ENCODE assay signal across 20 cellular contexts in the genomic region with DNA sequence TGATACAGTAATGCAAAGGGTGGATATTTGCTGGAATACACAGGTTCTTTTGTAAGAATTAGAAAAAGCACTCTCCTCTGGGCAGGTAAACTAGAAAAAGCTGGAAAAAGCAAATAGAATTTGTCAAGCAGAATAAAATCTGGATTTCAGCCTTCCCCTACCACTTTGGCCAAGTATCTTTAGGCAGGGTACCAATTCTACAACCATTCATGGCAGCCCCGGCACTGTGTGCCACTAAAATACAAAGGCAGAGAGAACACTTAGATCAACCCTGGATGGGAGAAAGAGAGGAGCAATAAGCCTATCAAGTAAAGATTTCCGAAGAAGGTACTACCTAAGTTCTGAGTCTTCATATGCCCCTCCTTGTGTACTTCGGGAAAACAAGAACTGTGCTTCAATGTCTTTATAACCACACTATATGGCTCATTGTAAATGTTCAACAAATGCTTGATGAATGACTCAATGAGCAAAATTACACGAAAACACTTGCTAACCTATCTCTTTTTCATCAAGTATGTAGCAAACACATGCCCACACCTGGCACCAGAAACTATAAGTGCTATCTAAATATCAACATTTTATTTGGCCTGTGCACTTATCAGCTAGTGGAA. TPM values are rescaled to one million over a fixed set of nuclear protein-coding genes. Genes with fewer than 3 reads are reported as not detected.
DNase-seq lines count a peak whose midpoint lies in the region; ATAC-seq and TF ChIP-seq lines count a peak whose summit lies in the region.
"Had no signal": no experiment of that assay in that cellular context is flagged by ENCODE, and none has a peak within 500 bp of the region (broad histone marks: within the 10 kb centered on the region; RNA-seq: fewer than 3 reads in every experiment).

No MANE protein-coding gene starts in this region.

- H3K27ac Mint-ChIP-seq in activated T-cell treated with anti-CD3 and anti-CD28 coated beads, Interleukin-2, amount 50 U/mL, for 24 hours, result peak overlapping the region; percentile 38
- no peak overlapping the region for H3K27ac Mint-ChIP-seq in activated CD8-positive, alpha-beta memory T cell treated with anti-CD3 and anti-CD28 coated beads, Interleukin-2, amount 10 ng/mL, durations not matched to agents 7 days and 5 days
- H3K27ac Mint-ChIP-seq: T-helper 2 cell treated with Interferon-gamma antibody and Interleukin-4, amounts not matched to agents 5 μg/mL and 100 μg/mL, for 36 hours had no signal

- H3K9me2 ChIP-seq in hepatocyte (replicated peaks; ENCODE audit: insufficient read depth), result no peaks in the 10 kb centered on the region

- TF ChIP-seq CTCF in Peyer's patch (IDR thresholded peaks at IDR 0.05) (no peak), hepatocyte (IDR thresholded peaks at IDR 0.05; ENCODE audit: poor library complexity) (no peak)

- H3K4me1 ChIP-seq in Peyer's patch, result peaks cover under 1 to 66% (median 12%) of the 10 kb centered on the region in 4 donors
- H3K4me1 ChIP-seq in hepatocyte (ENCODE audit: insufficient read depth), result peaks cover 18% of the 10 kb centered on the region

- TF ChIP-seq POLR2A in Peyer's patch (IDR thresholded peaks at IDR 0.05), result no peak

- WGBS in hepatocyte (ENCODE audit: low lambda C conversion rate, missing lambda C conversion rate), result 82% methylated on average over 4 of the region's 4 CpGs

- H4K20me1 ChIP-seq in hepatocyte (ENCODE audit: insufficient read depth, poor library complexity, severe bottlenecking), result peaks cover 59% of the 10 kb centered on the region

- no peaks in the 10 kb centered on the region for H3K27me3 ChIP-seq in Peyer's patch
- no peaks in the 10 kb centered on the region for H3K27me3 ChIP-seq in hepatocyte
- no peaks in the 10 kb centered on the region for H3K27me3 ChIP-seq in H7 (ENCODE audit: control insufficient read depth, insufficient read depth, low read length)
- H3K27me3 ChIP-seq: ascending aorta had no signal

- CTCF ChIA-PET in activated CD8-positive, alpha-beta memory T cell treated with anti-CD3 and anti-CD28 coated beads, Interleukin-2, amount 10 ng/mL, durations not matched to agents 7 days and 5 days (lab: Charles Lee), result interaction anchor here (1.6 kb wide), 1 partner anchor 21 kb away, joined by 8 read pairs; a partner anchor contains a TSS

- ATAC-seq in activated CD8-positive, alpha-beta memory T cell treated with anti-CD3 and anti-CD28 coated beads, Interleukin-2, amount 10 ng/mL, durations not matched to agents 7 days and 5 days, result no peak
- no peak for ATAC-seq in HG02852 (IDR thresholded peaks at IDR 0.05; ENCODE audit: unreplicated experiment)

- H3K4me3 ChIP-seq in Peyer's patch (no peak overlapping the region), hepatocyte (no peak overlapping the region), H7 (ENCODE audit: insufficient read depth, low read depth, low read length) (no peak overlapping the region)
- H3K4me3 ChIP-seq: ascending aorta, HAP-1, lung, smooth muscle cell had no signal

- peak overlapping the region in 3 of 4 donors; percentile 9 to 74 (median 64) for H3K27ac ChIP-seq in Peyer's patch
- peak overlapping the region; percentile 45 for H3K27ac ChIP-seq in hepatocyte
- H3K27ac ChIP-seq: ascending aorta, KMS-11 had no signal

- peak overlapping the region; percentile 28 for H3K4me2 ChIP-seq in hepatocyte
- H3K4me2 ChIP-seq: KMS-11, smooth muscle cell had no signal

- no peak for DNase-seq in activated T-cell treated with anti-CD3 and anti-CD28 coated beads, Interleukin-2, amount 50 U/mL, for 24 hours
- DNase-seq in activated T-cell treated with anti-CD3 and anti-CD28 coated beads, Interleukin-2, amount 50 U/mL, for 1 hour, result no peak
- DNase-seq in Peyer's patch (no peak), hepatocyte (ENCODE audit: low spot score) (no peak), renal cortical epithelial cell (ENCODE audit: low read depth) (peak; percentile 24), H7 (no peak)
- no peak for DNase-seq in activated CD8-positive, alpha-beta memory T cell treated with anti-CD3 and anti-CD28 coated beads, Interleukin-2, amount 10 ng/mL, durations not matched to agents 7 days and 5 days
- DNase-seq: activated CD4-positive, alpha-beta T cell treated with anti-CD3 and anti-CD28 coated beads for 48 hours; activated effector memory CD4-positive, alpha-beta T cell treated with Interleukin-2 at 50 U/mL for 16 hours; Calu3; NCI-H1694; NCI-H510A treated with DMSO at 0.1 percent for 48 hours; stimulated activated naive CD8-positive, alpha-beta T cell treated with anti-CD3 and anti-CD28 coated beads, Interleukin-15, amount 100 ng/mL, for 72 hours had no signal

- no peak overlapping the region for H2AFZ ChIP-seq in hepatocyte

- H3K36me3 Mint-ChIP-seq in activated T-cell treated with anti-CD3 and anti-CD28 coated beads, Interleukin-2, amount 50 U/mL, for 24 hours (ENCODE audit: low read depth), result peaks cover 6% of the 10 kb centered on the region
- peaks cover 2% of the 10 kb centered on the region for H3K36me3 Mint-ChIP-seq in activated CD8-positive, alpha-beta memory T cell treated with anti-CD3 and anti-CD28 coated beads, Interleukin-2, amount 10 ng/mL, durations not matched to agents 7 days and 5 days

- no peaks in the 10 kb centered on the region for H3K27me3 Mint-ChIP-seq in activated T-cell treated with anti-CD3 and anti-CD28 coated beads, Interleukin-2, amount 50 U/mL, for 24 hours
- H3K27me3 Mint-ChIP-seq in activated CD8-positive, alpha-beta memory T cell treated with anti-CD3 and anti-CD28 coated beads, Interleukin-2, amount 10 ng/mL, durations not matched to agents 7 days and 5 days, result no peaks in the 10 kb centered on the region
- H3K27me3 Mint-ChIP-seq: stimulated activated naive CD8-positive, alpha-beta T cell treated with anti-CD3 and anti-CD28 coated beads, Interleukin-15, amount 100 ng/mL, for 72 hours had no signal

- no peak overlapping the region for H3K4me3 Mint-ChIP-seq in activated T-cell treated with anti-CD3 and anti-CD28 coated beads, Interleukin-2, amount 50 U/mL, for 24 hours
- H3K4me3 Mint-ChIP-seq in activated CD8-positive, alpha-beta memory T cell treated with anti-CD3 and anti-CD28 coated beads, Interleukin-2, amount 10 ng/mL, durations not matched to agents 7 days and 5 days, result no peak overlapping the region
- H3K4me3 Mint-ChIP-seq: stimulated activated naive CD8-positive, alpha-beta T cell treated with anti-CD3 and anti-CD28 coated beads, Interleukin-15, amount 100 ng/mL, for 72 hours; T-helper 2 cell treated with Interferon-gamma antibody and Interleukin-4, amounts not matched to agents 5 μg/mL and 100 μg/mL, for 36 hours had no signal

- no peaks in the 10 kb centered on the region for H3K9me3 Mint-ChIP-seq in activated T-cell treated with anti-CD3 and anti-CD28 coated beads, Interleukin-2, amount 50 U/mL, for 24 hours
- no peaks in the 10 kb centered on the region for H3K9me3 Mint-ChIP-seq in activated CD8-positive, alpha-beta memory T cell treated with anti-CD3 and anti-CD28 coated beads, Interleukin-2, amount 10 ng/mL, durations not matched to agents 7 days and 5 days (ENCODE audit: low read depth)
- H3K9me3 Mint-ChIP-seq: stimulated activated naive CD8-positive, alpha-beta T cell treated with anti-CD3 and anti-CD28 coated beads, Interleukin-15, amount 100 ng/mL, for 72 hours; T-helper 2 cell treated with Interferon-gamma antibody and Interleukin-4, amounts not matched to agents 5 μg/mL and 100 μg/mL, for 36 hours had no signal

- H3K9me3 ChIP-seq in Peyer's patch, result no peaks in the 10 kb centered on the region
- no peaks in the 10 kb centered on the region for H3K9me3 ChIP-seq in hepatocyte (ENCODE audit: low read depth)
- H3K9me3 ChIP-seq: ascending aorta, HAP-1 had no signal

- peaks cover 100% of the 10 kb centered on the region for H3K79me2 ChIP-seq in hepatocyte

- peaks cover 76% of the 10 kb centered on the region for H3K4me1 Mint-ChIP-seq in activated T-cell treated with anti-CD3 and anti-CD28 coated beads, Interleukin-2, amount 50 U/mL, for 24 hours (ENCODE audit: low read depth)
- peaks cover 42% of the 10 kb centered on the region for H3K4me1 Mint-ChIP-seq in activated CD8-positive, alpha-beta memory T cell treated with anti-CD3 and anti-CD28 coated beads, Interleukin-2, amount 10 ng/mL, durations not matched to agents 7 days and 5 days

- H3K36me3 ChIP-seq in Peyer's patch (no peaks in the 10 kb centered on the region), hepatocyte (replicated peaks; ENCODE audit: insufficient read depth, low read depth) (no peaks in the 10 kb centered on the region), H7 (replicated peaks; ENCODE audit: control insufficient read depth, insufficient read depth, low read length) (no peaks in the 10 kb centered on the region)
- H3K36me3 ChIP-seq: ascending aorta, HAP-1 had no signal

RNA-seq across cellular contexts. Expression of a gene that starts 20.8 kb away (rescaled TPM):
- total RNA-seq in Peyer's patch (10 to 100 TPM; 22.6 to 91.6 (median 35.2) TPM), hepatocyte (37.0 and 41.1 TPM in 2 replicates), renal cortical epithelial cell (25.5 and 41.3 TPM in 2 replicates)
- 12.4 and 16.6 TPM in 2 replicates for polyA plus RNA-seq in hepatocyte
- total RNA-seq in activated CD8-positive, alpha-beta memory T cell treated with anti-CD3 and anti-CD28 coated beads, Interleukin-2, amount 10 ng/mL, durations not matched to agents 7 days and 5 days, result 10 to 100 TPM; 41.2 to 44.8 TPM
- total RNA-seq in H7 (2014; rRNA removed; shearing (Covaris generic)), result 10.5 and 11.6 TPM in 2 replicates
